8 cellular contexts compared by ENCODE assay signal in genomic region chr1:66944330-66945274, GRCh38. TPM values are rescaled to one million over a fixed set of nuclear protein-coding genes. Genes with fewer than 3 reads are reported as not detected.
DNase-seq lines count a peak whose midpoint lies in the region; ATAC-seq, FAIRE-seq and TF ChIP-seq lines count a peak whose summit lies in the region.

No MANE protein-coding gene starts in this region.

- H3K9me3 ChIP-seq in heart left ventricle = no peaks in the 10 kb centered on the region
- H3K9me3 ChIP-seq in gastrocnemius medialis = no peaks in the 10 kb centered on the region

- H3K36me3 ChIP-seq in heart left ventricle (peaks cover 0 to 72% (median 62%) of the 10 kb centered on the region in 9 donors), gastrocnemius medialis (peaks cover 0 to 26% of the 10 kb centered on the region in 2 donors)

- no peak for TF ChIP-seq POLR2A in heart left ventricle (IDR thresholded peaks at IDR 0.05)
- no peak for TF ChIP-seq POLR2A in gastrocnemius medialis (IDR thresholded peaks at IDR 0.05)
- no peak for TF ChIP-seq POLR2A in GM12891 (IDR thresholded peaks at IDR 0.05; ENCODE audit: low read depth, low read length)

- peak overlapping the region in 2 of 12 donors; percentile 28 for H3K27ac ChIP-seq in heart left ventricle
- H3K27ac ChIP-seq in gastrocnemius medialis = peak overlapping the region; percentile 47 to 63 (median 61)

- TF ChIP-seq CTCF in heart left ventricle (IDR thresholded peaks at IDR 0.05) (no peak), gastrocnemius medialis (IDR thresholded peaks at IDR 0.05 in 4 of 5, conservative IDR thresholded peaks at IDR 0.05 in 1 of 5) (no peak)

- FAIRE-seq in GM12891 (lab: Jason Lieb, UNC) = no peak

- no peak overlapping the region for H3K4me3 ChIP-seq in heart left ventricle
- H3K4me3 ChIP-seq in gastrocnemius medialis = no peak overlapping the region

- H3K4me1 ChIP-seq in heart left ventricle (peaks cover 0 to 43% (median 16%) of the 10 kb centered on the region in 12 donors), gastrocnemius medialis (peaks cover 6 to 11% of the 10 kb centered on the region in 2 donors)

- H3K27me3 ChIP-seq in heart left ventricle (no peaks in the 10 kb centered on the region), gastrocnemius medialis (no peaks in the 10 kb centered on the region)

- DNase-seq in H4 (ENCODE audit: low spot score) = peak; percentile 35
- peak; percentile 50 for DNase-seq in amniotic stem cell (lab: John Stamatoyannopoulos, UW)
- peak in 1 of 5 donors; percentile 37 for DNase-seq in heart left ventricle
- peak; percentile 26 to 54 for DNase-seq in gastrocnemius medialis
- DNase-seq in RPMI8226 = no peak
- DNase-seq in GM12891 (ENCODE audit: insufficient read length, low spot score) = no peak

- intact Hi-C loops in heart left ventricle (cut with DNase I) = loop anchor here in 1 of 10 donors (10.0 kb wide), 1 partner anchor 180 kb away; no protein-coding TSS in a partner anchor
- intact Hi-C loops in gastrocnemius medialis (cut with DNase I; ENCODE audit: low total_unique reads) = no loop called here

- in situ Hi-C loops in gastrocnemius medialis (cut with MboI; ENCODE audit: low sequenced_read_pairs in 4 of 4) = loop anchor here in 1 of 4 donors (25.0 kb wide), 1 partner anchor 607 kb away; no protein-coding TSS in a partner anchor

- ATAC-seq in heart left ventricle = peak in 3 of 4 donors; percentile 68 to 87 (median 74)
- ATAC-seq in gastrocnemius medialis = peak; percentile 63 to 86
- ATAC-seq in GM18519 (IDR thresholded peaks at IDR 0.05; ENCODE audit: low FRiP score, unreplicated experiment) = no peak
- ATAC-seq in GM18517 (IDR thresholded peaks at IDR 0.05; ENCODE audit: unreplicated experiment) = no peak

- WGBS in heart left ventricle, 4 donors = 91 to 95% (median 93%) methylated on average over 7 of the region's 7 CpGs

TF ChIP-seq in GM12891, 5 proteins besides CTCF, POLR2A, EP300 and RAD21:
- no peak for TF ChIP-seq PAX5 (IDR thresholded peaks at IDR 0.05; ENCODE audit: insufficient read depth, low read length, severe bottlenecking)

RNA-seq across cellular contexts. Expression of gene MIER1, which starts 19.8 kb away (rescaled TPM):
- total RNA-seq in H4 (2014; rRNA removed; shearing (Covaris generic)) = 17.6 and 25.4 TPM in 2 replicates
- 10 to 100 TPM; 14.3 to 23.8 (median 19.3) TPM for total RNA-seq in heart left ventricle
- 10 to 100 TPM in 1 of 2 donors, 1 to 10 TPM in 1; 7.3 to 10.5 TPM for polyA plus RNA-seq in heart left ventricle
- 10 to 100 TPM; 14.8 to 21.7 (median 15.4) TPM for total RNA-seq in gastrocnemius medialis
- 15.5 TPM for polyA plus RNA-seq in GM12891 (2012; ENCODE audit: low read depth, missing spikeins)

RNA-seq across cellular contexts. Expression of gene DNAI4, which starts 19.9 kb away (rescaled TPM):
- 0.31 and 0.89 TPM in 2 replicates for total RNA-seq in H4 (2014; rRNA removed; shearing (Covaris generic))
- total RNA-seq in heart left ventricle (10 to 100 TPM in 5 of 9 donors, 1 to 10 TPM in 4; 4.5 to 18.9 (median 10.5) TPM), gastrocnemius medialis (under 1 TPM in 3 of 4 donors, not detected in 1; 0.19 to 0.41 (median 0.29) TPM)
- 1 to 10 TPM in 1 of 2 donors, under 1 TPM in 1; 0.72 to 1.3 TPM for polyA plus RNA-seq in heart left ventricle
- polyA plus RNA-seq in GM12891 (2012; ENCODE audit: low read depth, missing spikeins) = 0.26 TPM

Comparison
In these comparisons a context has a peak if more than half of its experiments do, and no peak if none do; other contexts are left out.
1. DNase-seq: peak in H4 (single experiment), amniotic stem cell (single experiment) and gastrocnemius medialis (2 of 2); none in RPMI8226 (single experiment) and GM12891 (single experiment).
2. ATAC-seq: peak in heart left ventricle (3 of 4) and gastrocnemius medialis (2 of 2); none in GM18519 (single experiment) and GM18517 (single experiment).